Comparison of ENCODE assay signal across 10 cellular contexts in genomic region chr11:106208795-106209194, GRCh38.
"Had no signal": no experiment of that assay in that cellular context is flagged by ENCODE, and none has a peak within 500 bp of the region (broad histone marks: within the 10 kb centered on the region; RNA-seq: fewer than 3 reads in every experiment).

No MANE protein-coding gene starts in this region.

- DNase-seq: activated CD4-positive, alpha-beta T cell treated with anti-CD3 and anti-CD28 coated beads for 1 hour; activated CD4-positive, alpha-beta T cell treated with anti-CD3 and anti-CD28 coated beads, Interleukin-2, amount 50 U/mL, for 48 hours; activated CD8-positive, alpha-beta memory T cell treated with anti-CD3 and anti-CD28 coated beads, Interleukin-2, amount 10 ng/mL, durations not matched to agents 7 days and 5 days; activated gamma-delta T cell; activated T-cell treated with anti-CD3 and anti-CD28 coated beads, Interleukin-2, amount 50 U/mL, for 24 hours; cerebellar nuclear complex; dermis blood vessel endothelial cell; erythroblast; mammary epithelial cell; tibial artery had no signal

- ATAC-seq: activated CD8-positive, alpha-beta memory T cell treated with anti-CD3 and anti-CD28 coated beads, Interleukin-2, amount 10 ng/mL, durations not matched to agents 7 days and 5 days had no signal
